Comparison of ENCODE assay signal across 1 cellular context in genomic region chr12:112905451-112906089, GRCh38.
TF ChIP-seq lines count a peak whose summit lies in the region.

No MANE protein-coding gene starts in this region.

TF ChIP-seq in WTC11, 78 proteins besides CTCF, POLR2A, EP300 and RAD21 (continued from another document):
- TF ChIP-seq STAT6 (CRISPR knock-in tag; conservative IDR thresholded peaks at IDR 0.05; ENCODE audit: low read depth): no peak
- no peak for TF ChIP-seq ZMAT4 (CRISPR knock-in tag; IDR thresholded peaks at IDR 0.05)
- no peak for TF ChIP-seq HMGXB4 (CRISPR knock-in tag; IDR thresholded peaks at IDR 0.05)
- no peak for TF ChIP-seq ERG (CRISPR knock-in tag; IDR thresholded peaks at IDR 0.05)
- TF ChIP-seq GRHL2 (CRISPR knock-in tag; IDR thresholded peaks at IDR 0.05; ENCODE audit: insufficient replicate concordance, severe bottlenecking): no peak
- no peak for TF ChIP-seq USF2 (CRISPR knock-in tag; IDR thresholded peaks at IDR 0.05)
- no peak for TF ChIP-seq MXD4 (CRISPR knock-in tag; IDR thresholded peaks at IDR 0.05; ENCODE audit: borderline replicate concordance)
